29 cellular contexts compared by ENCODE assay signal in the genomic region with DNA sequence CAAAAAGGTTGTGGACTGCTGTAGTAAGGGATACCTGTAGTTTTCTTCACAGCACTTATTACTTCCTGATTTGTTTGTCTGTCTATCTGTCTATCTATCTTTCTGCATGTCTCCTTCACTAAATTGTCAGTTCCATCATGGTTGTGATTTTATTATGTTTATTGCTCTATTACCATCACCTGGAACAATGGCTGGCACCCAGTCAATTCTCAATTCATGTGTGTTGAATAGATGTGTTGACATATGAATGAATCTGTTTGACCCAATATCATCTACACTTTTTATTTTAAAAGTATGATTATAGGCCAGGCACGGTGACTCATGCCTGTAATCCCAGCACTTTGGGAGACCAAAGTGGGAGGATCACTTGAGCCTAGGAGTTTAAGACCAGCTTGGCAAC.
"Had no signal": no experiment of that assay in that cellular context is flagged by ENCODE, and none has a peak within 500 bp of the region (broad histone marks: within the 10 kb centered on the region; RNA-seq: fewer than 3 reads in every experiment).

No MANE protein-coding gene starts in this region.

- H3K27me3 Mint-ChIP-seq: activated CD4-positive, alpha-beta T cell treated with anti-CD3 and anti-CD28 coated beads for 36 hours; activated CD4-positive, alpha-beta T cell treated with anti-CD3 and anti-CD28 coated beads, Interleukin-2, amount 10 ng/mL, durations not matched to agents 7 days and 5 days; activated T-cell treated with anti-CD3 and anti-CD28 coated beads, Interleukin-2, amount 50 U/mL, for 24 hours had no signal

- H3K9me3 ChIP-seq: body of pancreas, Peyer's patch had no signal

- DNase-seq: activated CD4-positive, alpha-beta T cell treated with anti-CD3 and anti-CD28 coated beads for 36 hours; activated CD4-positive, alpha-beta T cell treated with anti-CD3 and anti-CD28 coated beads, Interleukin-2, amount 10 ng/mL, durations not matched to agents 7 days and 5 days; activated CD4-positive, alpha-beta T cell treated with anti-CD3 and anti-CD28 coated beads, Interleukin-2, amount 50 U/mL, for 48 hours; activated CD8-positive, alpha-beta T cell treated with anti-CD3 and anti-CD28 coated beads, Interleukin-2, amount 10 ng/mL, durations not matched to agents 7 days and 5 days; activated gamma-delta T cell treated with Interleukin-2 at 50 U/mL for 16 hours; activated naive CD4-positive, alpha-beta T cell treated with anti-CD3 and anti-CD28 coated beads for 36 hours; activated T-cell treated with anti-CD3 and anti-CD28 coated beads, Interleukin-2, amount 50 U/mL, for 24 hours; adrenal gland; body of pancreas; NCI-H1105; NCI-H1436 treated with DMSO at 0.1 percent for 48 hours; NCI-H1694 treated with DMSO at 0.1 percent for 48 hours; NCI-H2029; NCI-H2107; NCI-H2171; NCI-H226; NCI-H446 treated with DMSO at 0.1 percent for 48 hours; NCI-H524; NCI-H774; Peyer's patch; RPMI8226; SHP77 treated with DMSO at 0.1 percent for 48 hours; SK-N-SH had no signal

- H3K36me3 ChIP-seq: adrenal gland, breast epithelium, Peyer's patch, SJSA1 had no signal

- H3K27ac ChIP-seq: adrenal gland, body of pancreas, breast epithelium, KMS-11, Peyer's patch, SJSA1 had no signal

- H3K4me1 Mint-ChIP-seq: activated CD4-positive, alpha-beta T cell treated with anti-CD3 and anti-CD28 coated beads for 36 hours; activated CD4-positive, alpha-beta T cell treated with anti-CD3 and anti-CD28 coated beads, Interleukin-2, amount 10 ng/mL, durations not matched to agents 7 days and 5 days had no signal

- H3K4me3 ChIP-seq: adrenal gland, body of pancreas, breast epithelium, Peyer's patch, SJSA1 had no signal

- H3K4me1 ChIP-seq: adrenal gland, body of pancreas, breast epithelium, Peyer's patch, SJSA1 had no signal

- H3K9ac ChIP-seq: KMS-11, SK-N-SH had no signal

- H3K27me3 ChIP-seq: adrenal gland, body of pancreas, breast epithelium, Peyer's patch, SJSA1 had no signal

- H3K4me2 ChIP-seq: KMS-11, SK-N-SH had no signal

- H3K4me3 Mint-ChIP-seq: activated CD4-positive, alpha-beta T cell treated with anti-CD3 and anti-CD28 coated beads for 36 hours; activated CD4-positive, alpha-beta T cell treated with anti-CD3 and anti-CD28 coated beads, Interleukin-2, amount 10 ng/mL, durations not matched to agents 7 days and 5 days; activated CD8-positive, alpha-beta T cell treated with anti-CD3 and anti-CD28 coated beads, Interleukin-2, amount 10 ng/mL, durations not matched to agents 7 days and 5 days; activated naive CD4-positive, alpha-beta T cell treated with anti-CD3 and anti-CD28 coated beads for 36 hours; activated T-cell treated with anti-CD3 and anti-CD28 coated beads, Interleukin-2, amount 50 U/mL, for 24 hours; T-helper 1 cell treated with Interleukin-12 subunit alpha and Interleukin-12 subunit beta and Interleukin-4 antibody, amounts not matched to agents 30 μg/mL and 1 μg/mL, for 36 hours; T-helper 2 cell treated with Interferon-gamma antibody and Interleukin-4, amounts not matched to agents 5 μg/mL and 100 μg/mL, for 36 hours had no signal

- ATAC-seq: activated CD4-positive, alpha-beta T cell treated with anti-CD3 and anti-CD28 coated beads for 36 hours; activated CD8-positive, alpha-beta T cell treated with anti-CD3 and anti-CD28 coated beads, Interleukin-2, amount 10 ng/mL, durations not matched to agents 7 days and 5 days; activated naive CD4-positive, alpha-beta T cell treated with anti-CD3 and anti-CD28 coated beads, Interleukin-2, amount 50 U/mL, for 72 hours; body of pancreas had no signal

- H3K27ac Mint-ChIP-seq: activated CD4-positive, alpha-beta T cell treated with anti-CD3 and anti-CD28 coated beads for 36 hours; activated CD4-positive, alpha-beta T cell treated with anti-CD3 and anti-CD28 coated beads, Interleukin-2, amount 10 ng/mL, durations not matched to agents 7 days and 5 days; activated CD8-positive, alpha-beta T cell treated with anti-CD3 and anti-CD28 coated beads, Interleukin-2, amount 10 ng/mL, durations not matched to agents 7 days and 5 days; activated naive CD4-positive, alpha-beta T cell treated with anti-CD3 and anti-CD28 coated beads for 36 hours; activated naive CD4-positive, alpha-beta T cell treated with anti-CD3 and anti-CD28 coated beads, Interleukin-2, amount 50 U/mL, for 72 hours; activated T-cell treated with anti-CD3 and anti-CD28 coated beads, Interleukin-2, amount 50 U/mL, for 24 hours; T-helper 1 cell treated with Interleukin-12 subunit alpha and Interleukin-12 subunit beta and Interleukin-4 antibody, amounts not matched to agents 30 μg/mL and 1 μg/mL, for 36 hours; T-helper 2 cell treated with Interferon-gamma antibody and Interleukin-4, amounts not matched to agents 5 μg/mL and 100 μg/mL, for 36 hours had no signal
